In genomic region chr2:114222331-114222730, GRCh38 we compare ENCODE assay signal across 20 cellular contexts.
A peak's percentile ranks its signal among the peaks of the same experiment; 100 is the strongest.
DNase-seq lines count a peak whose midpoint lies in the region; TF ChIP-seq lines count a peak whose summit lies in the region.
"Had no signal": no experiment of that assay in that cellular context is flagged by ENCODE, and none has a peak within 500 bp of the region (broad histone marks: within the 10 kb centered on the region; RNA-seq: fewer than 3 reads in every experiment).

No MANE protein-coding gene starts in this region.

- peaks cover 10% of the 10 kb centered on the region for H3K4me1 Mint-ChIP-seq in progenitor cell of endocrine pancreas (ENCODE audit: low read depth)
- H3K4me1 Mint-ChIP-seq: T-cell had no signal

- H3K36me3 Mint-ChIP-seq in progenitor cell of endocrine pancreas (ENCODE audit: insufficient read depth) = no peaks in the 10 kb centered on the region
- H3K36me3 Mint-ChIP-seq: CD8-positive, alpha-beta T cell; T-cell had no signal

- H3K9me3 Mint-ChIP-seq in progenitor cell of endocrine pancreas (ENCODE audit: low read depth) = no peaks in the 10 kb centered on the region
- H3K9me3 Mint-ChIP-seq: CD8-positive, alpha-beta T cell had no signal

- H3K4me3 Mint-ChIP-seq in progenitor cell of endocrine pancreas (ENCODE audit: low read depth) = no peak overlapping the region
- H3K4me3 Mint-ChIP-seq: CD8-positive, alpha-beta T cell; T-cell had no signal

- DNase-seq in NCI-H1436 (lab: John Stamatoyannopoulos, UW) (peak; percentile 13), NCI-H1436 treated with DMSO at 0.1 percent for 48 hours (lab: John Stamatoyannopoulos, UW) (no peak), NCI-H1930 (lab: John Stamatoyannopoulos, UW) (peak; percentile 19 to 59), NCI-H82 treated with DMSO at 0.1 percent for 48 hours (lab: John Stamatoyannopoulos, UW; ENCODE audit: unreplicated experiment) (peak; percentile 36), progenitor cell of endocrine pancreas (ENCODE audit: low spot score, unreplicated experiment) (no peak), T-helper 1 cell (no peak), globus pallidus (ENCODE audit: low spot score) (no peak)
- no peak for DNase-seq in effector CD8-positive, alpha-beta T cell (lab: John Stamatoyannopoulos, UW)
- DNase-seq: 8988T; C1 segment of cervical spinal cord; Calu3; CD8-positive, alpha-beta T cell; DMS53; GF-D8; KBM-7; NCI-H1092; NCI-H1694 treated with DMSO at 0.1 percent for 48 hours; NCI-H510A; Peyer's patch; T-cell had no signal

- H3K27ac Mint-ChIP-seq in progenitor cell of endocrine pancreas = peak overlapping the region; percentile 20
- H3K27ac Mint-ChIP-seq: CD8-positive, alpha-beta T cell; T-cell had no signal

- TF ChIP-seq CTCF in progenitor cell of endocrine pancreas (IDR thresholded peaks at IDR 0.05; ENCODE audit: unreplicated experiment) = no peak

- H3K27me3 Mint-ChIP-seq in progenitor cell of endocrine pancreas = no peaks in the 10 kb centered on the region

Comparison
In these comparisons a context has a peak if more than half of its experiments do, and no peak if none do; other contexts are left out.
1. DNase-seq: peak in NCI-H1436 (single experiment), NCI-H1930 (2 of 2) and NCI-H82 treated with DMSO at 0.1 percent for 48 hours (single experiment); none in NCI-H1436 treated with DMSO at 0.1 percent for 48 hours (single experiment), progenitor cell of endocrine pancreas (single experiment), effector CD8-positive, alpha-beta T cell (single experiment), T-helper 1 cell (0 of 5) and globus pallidus (single experiment).